Comparison of ENCODE assay signal across 13 cellular contexts in the genomic region with DNA sequence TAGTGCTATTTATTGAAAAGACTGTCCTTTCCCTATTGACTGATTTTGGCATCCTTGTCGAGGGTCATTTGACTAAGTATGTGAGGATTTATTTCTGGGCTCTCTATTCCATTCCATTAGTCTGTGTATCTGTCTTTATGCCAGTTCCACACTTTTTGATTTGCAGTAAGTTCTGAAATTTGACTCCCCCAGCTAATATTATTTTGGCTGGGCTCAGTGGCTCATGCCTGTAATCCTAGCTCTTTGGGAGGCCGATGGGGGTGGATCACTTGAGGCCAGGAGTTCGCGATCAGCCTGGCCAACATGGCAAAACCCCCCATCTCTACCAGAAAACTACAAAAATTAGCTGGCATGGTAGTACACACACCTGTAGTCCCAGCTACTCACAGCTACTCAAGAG.
"Had no signal": no experiment of that assay in that cellular context is flagged by ENCODE, and none has a peak within 500 bp of the region (broad histone marks: within the 10 kb centered on the region; RNA-seq: fewer than 3 reads in every experiment).

No MANE protein-coding gene starts in this region.

- H3K27me3 ChIP-seq: cardiac muscle cell, heart left ventricle, neutrophil had no signal

- H3K4me3 ChIP-seq: cardiac muscle cell, heart left ventricle, lung had no signal

- ATAC-seq: activated T-helper 17 cell treated with anti-CD3 and anti-CD28 coated beads, Interleukin-2, amount 50 U/mL, for 72 hours; heart left ventricle; left cardiac atrium had no signal

- H3K9me3 ChIP-seq: heart left ventricle, neutrophil had no signal

- DNase-seq: activated CD4-positive, alpha-beta T cell treated with anti-CD3 and anti-CD28 coated beads, Interleukin-2, amount 10 ng/mL, durations not matched to agents 7 days and 5 days; activated naive CD4-positive, alpha-beta T cell treated with Interleukin-2 at 50 U/mL for 16 hours; foreskin melanocyte; heart left ventricle; left cardiac atrium; midbrain; naive B cell; SIG-M5; T-helper 2 cell had no signal

- H3K27ac ChIP-seq: cardiac muscle cell, heart left ventricle, neutrophil had no signal
